Comparison of ENCODE assay signal across 30 cellular contexts in the genomic region with DNA sequence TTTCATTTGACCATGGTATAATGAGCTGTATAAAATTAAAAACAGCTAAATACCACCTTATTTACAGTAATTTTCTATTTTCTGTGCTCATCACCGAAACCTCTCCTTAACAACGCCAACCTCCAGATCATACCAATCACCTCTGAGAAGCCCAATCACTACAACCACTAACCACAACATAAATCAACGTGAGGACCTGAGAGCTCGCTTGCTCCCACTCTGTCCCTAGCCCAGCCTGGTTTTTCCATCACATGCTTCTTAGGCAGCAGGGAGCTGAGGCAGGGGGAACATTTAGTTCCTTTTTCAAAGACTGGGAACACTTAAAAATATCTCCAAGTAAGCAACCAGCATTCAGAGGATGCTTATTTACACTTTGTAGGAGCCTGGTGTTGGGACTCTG. TPM values are rescaled to one million over a fixed set of nuclear protein-coding genes. Genes with fewer than 3 reads are reported as not detected.
DNase-seq lines count a peak whose midpoint lies in the region; ATAC-seq lines count a peak whose summit lies in the region.
"Had no signal": no experiment of that assay in that cellular context is flagged by ENCODE, and none has a peak within 500 bp of the region (broad histone marks: within the 10 kb centered on the region; RNA-seq: fewer than 3 reads in every experiment).

No MANE protein-coding gene starts in this region.

- H3K27ac Mint-ChIP-seq in activated T-cell treated with anti-CD3 and anti-CD28 coated beads, Interleukin-2, amount 50 U/mL, for 72 hours, result peak overlapping the region; percentile 1
- H3K27ac Mint-ChIP-seq in dendritic cell treated with granulocyte-macrophage colony-stimulating factor and Interleukin-4, amounts not matched to agents 40 ng/mL and 50 ng/mL, for 4 days, result peak overlapping the region; percentile 68
- H3K27ac Mint-ChIP-seq: activated naive CD4-positive, alpha-beta T cell treated with anti-CD3 and anti-CD28 coated beads, Interleukin-2, amount 50 U/mL, for 24 hours; CD4-positive, alpha-beta T cell; natural killer cell had no signal

- no peak overlapping the region for H3K4me3 Mint-ChIP-seq in activated T-cell treated with anti-CD3 and anti-CD28 coated beads, Interleukin-2, amount 50 U/mL, for 72 hours
- H3K4me3 Mint-ChIP-seq in dendritic cell treated with granulocyte-macrophage colony-stimulating factor and Interleukin-4, amounts not matched to agents 40 ng/mL and 50 ng/mL, for 4 days, result no peak overlapping the region
- H3K4me3 Mint-ChIP-seq: activated naive CD4-positive, alpha-beta T cell treated with anti-CD3 and anti-CD28 coated beads, Interleukin-2, amount 50 U/mL, for 24 hours; CD4-positive, alpha-beta T cell; IgD-negative memory B cell; natural killer cell had no signal

- no peaks in the 10 kb centered on the region for H3K27me3 Mint-ChIP-seq in activated T-cell treated with anti-CD3 and anti-CD28 coated beads, Interleukin-2, amount 50 U/mL, for 72 hours (ENCODE audit: low read depth)
- no peaks in the 10 kb centered on the region for H3K27me3 Mint-ChIP-seq in dendritic cell treated with granulocyte-macrophage colony-stimulating factor and Interleukin-4, amounts not matched to agents 40 ng/mL and 50 ng/mL, for 4 days
- H3K27me3 Mint-ChIP-seq: activated naive CD4-positive, alpha-beta T cell treated with anti-CD3 and anti-CD28 coated beads, Interleukin-2, amount 50 U/mL, for 24 hours; CD4-positive, alpha-beta T cell had no signal

- peaks cover 18% of the 10 kb centered on the region for H3K4me1 Mint-ChIP-seq in activated T-cell treated with anti-CD3 and anti-CD28 coated beads, Interleukin-2, amount 50 U/mL, for 72 hours (ENCODE audit: low read depth)
- H3K4me1 Mint-ChIP-seq in dendritic cell treated with granulocyte-macrophage colony-stimulating factor and Interleukin-4, amounts not matched to agents 40 ng/mL and 50 ng/mL, for 4 days (ENCODE audit: low read depth), result peaks cover 48% of the 10 kb centered on the region
- H3K4me1 Mint-ChIP-seq: activated naive CD4-positive, alpha-beta T cell treated with anti-CD3 and anti-CD28 coated beads, Interleukin-2, amount 50 U/mL, for 24 hours had no signal

- intact Hi-C loops in dendritic cell treated with granulocyte-macrophage colony-stimulating factor and Interleukin-4, amounts not matched to agents 40 ng/mL and 50 ng/mL, for 4 days (cut with micrococcal nuclease), result no loop called here
- intact Hi-C loops in sciatic nerve (cut with DNase I), result no loop called here

- H3K36me3 Mint-ChIP-seq in activated T-cell treated with anti-CD3 and anti-CD28 coated beads, Interleukin-2, amount 50 U/mL, for 72 hours (ENCODE audit: insufficient read depth in 2 of 2), result peaks cover 3% of the 10 kb centered on the region in 2 donors
- H3K36me3 Mint-ChIP-seq in dendritic cell treated with granulocyte-macrophage colony-stimulating factor and Interleukin-4, amounts not matched to agents 40 ng/mL and 50 ng/mL, for 4 days (ENCODE audit: low read depth), result no peaks in the 10 kb centered on the region
- H3K36me3 Mint-ChIP-seq: activated naive CD4-positive, alpha-beta T cell treated with anti-CD3 and anti-CD28 coated beads, Interleukin-2, amount 50 U/mL, for 24 hours; natural killer cell had no signal

- peak; percentile 15 to 29 for ATAC-seq in activated T-cell treated with anti-CD3 and anti-CD28 coated beads, Interleukin-2, amount 50 U/mL, for 72 hours (replicated peaks in 1 of 2)
- ATAC-seq in sciatic nerve (peak; percentile 63), GM21528 (IDR thresholded peaks at IDR 0.05; ENCODE audit: low FRiP score, unreplicated experiment) (no peak), HG03175 (IDR thresholded peaks at IDR 0.05; ENCODE audit: unreplicated experiment) (no peak)
- ATAC-seq: mucosa of descending colon, natural killer cell had no signal

- H3K9me3 Mint-ChIP-seq in activated T-cell treated with anti-CD3 and anti-CD28 coated beads, Interleukin-2, amount 50 U/mL, for 72 hours, result peaks cover 0 to 4% of the 10 kb centered on the region in 2 donors
- peaks cover 9% of the 10 kb centered on the region for H3K9me3 Mint-ChIP-seq in dendritic cell treated with granulocyte-macrophage colony-stimulating factor and Interleukin-4, amounts not matched to agents 40 ng/mL and 50 ng/mL, for 4 days
- H3K9me3 Mint-ChIP-seq: activated naive CD4-positive, alpha-beta T cell treated with anti-CD3 and anti-CD28 coated beads, Interleukin-2, amount 50 U/mL, for 24 hours; natural killer cell had no signal

- DNase-seq in activated T-cell treated with anti-CD3 and anti-CD28 coated beads, Interleukin-2, amount 50 U/mL, for 72 hours, result no peak
- DNase-seq in activated T-cell treated with anti-CD3 and anti-CD28 coated beads for 4 hours (no peak), MV-4-11 (lab: John Stamatoyannopoulos, UW) (peak; percentile 39), sciatic nerve (ENCODE audit: low spot score) (no peak), NCI-H446 treated with DMSO at 0.1 percent for 48 hours (lab: John Stamatoyannopoulos, UW) (no peak)
- DNase-seq: activated CD4-positive, alpha-beta T cell treated with anti-CD3 and anti-CD28 coated beads, Interleukin-2, amount 50 U/mL, for 48 hours; activated CD8-positive, alpha-beta memory T cell treated with anti-CD3 and anti-CD28 coated beads, Interleukin-2, amount 50 U/mL, for 4 hours; aorta; CD4-positive, alpha-beta T cell; central memory CD4-positive, alpha-beta T cell; cortex of kidney; DND-41; erythroblast; foreskin fibroblast; GF-D8; GM23248; head of caudate nucleus; kidney; mucosa of descending colon; natural killer cell; NCI-H1048; NCI-H510A; stimulated activated CD4-positive, alpha-beta T cell treated with anti-CD3 and anti-CD28 coated beads, Interleukin-15, amount 100 ng/mL, for 24 hours; stimulated activated CD4-positive, alpha-beta T cell treated with anti-CD3 and anti-CD28 coated beads, Interleukin-4, amount 100 ng/mL, for 4 hours; T-helper 1 cell had no signal

RNA-seq across cellular contexts. Expression of a gene that starts 56.2 kb away (rescaled TPM):
- total RNA-seq in activated T-cell treated with anti-CD3 and anti-CD28 coated beads, Interleukin-2, amount 50 U/mL, for 72 hours, result 100 to 1,000 TPM; 238 to 283 TPM
- 142 TPM for total RNA-seq in sciatic nerve

Comparison
In these comparisons a context has a peak if more than half of its experiments do, and no peak if none do; other contexts are left out.
1. ATAC-seq: peak in activated T-cell treated with anti-CD3 and anti-CD28 coated beads, Interleukin-2, amount 50 U/mL, for 72 hours (2 of 2) and sciatic nerve (single experiment); none in GM21528 (single experiment) and HG03175 (single experiment).